In the genomic region with DNA sequence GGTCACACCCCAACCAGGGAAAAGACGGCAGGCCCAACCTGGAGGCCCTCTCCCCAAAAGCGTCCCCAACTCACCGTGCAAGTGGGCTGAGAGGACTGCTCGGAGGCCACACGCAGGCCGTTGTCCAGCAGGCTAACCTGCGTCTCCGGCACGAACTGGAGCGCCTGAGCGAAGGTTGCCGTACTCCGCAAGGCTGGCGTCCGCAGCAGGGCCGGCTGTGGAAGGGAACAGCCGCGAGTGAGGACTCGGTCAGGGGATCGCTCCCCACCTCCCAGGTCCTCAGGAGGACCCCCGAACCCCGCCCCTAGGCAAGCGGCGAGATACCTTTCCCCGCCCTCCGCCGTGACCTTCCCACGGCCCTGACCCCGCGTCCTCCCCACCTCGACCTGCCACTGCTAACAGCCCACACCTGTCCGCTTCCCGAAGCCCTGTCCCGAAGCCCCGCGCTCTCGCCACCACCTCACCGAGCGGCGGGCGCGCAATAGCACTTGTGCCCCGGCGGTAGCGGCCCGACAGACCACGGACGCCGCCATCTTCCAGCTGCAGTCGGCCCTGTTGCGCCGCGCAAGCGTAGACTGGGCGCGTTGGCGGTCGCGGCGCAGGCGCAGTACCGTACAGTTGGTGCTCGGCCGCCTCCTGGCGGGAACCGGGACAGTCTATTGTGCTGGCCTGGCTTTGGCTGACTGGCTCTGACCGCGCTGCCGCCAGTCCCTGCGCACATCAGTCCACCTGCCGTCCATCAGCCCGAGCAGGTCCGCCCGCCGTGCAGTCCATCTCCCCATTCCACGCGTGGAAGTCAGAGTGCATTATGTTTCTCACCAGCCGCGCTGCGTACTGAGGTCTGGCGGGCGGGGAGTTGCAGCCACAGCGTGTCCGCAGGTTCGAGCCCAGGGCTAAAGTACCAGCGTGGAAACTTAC, we compare ENCODE assay signal across 1 cellular context.
TF ChIP-seq lines count a peak whose summit lies in the region.

A gene (minus strand): TSS at position 559 of the 918 bp plus-strand sequence. CDS start 26 bp downstream, at position 533.

TF ChIP-seq in HepG2, 621 proteins besides CTCF, POLR2A, EP300 and RAD21 (continued from another document and continues in another):
- TF ChIP-seq, protein P1, sequence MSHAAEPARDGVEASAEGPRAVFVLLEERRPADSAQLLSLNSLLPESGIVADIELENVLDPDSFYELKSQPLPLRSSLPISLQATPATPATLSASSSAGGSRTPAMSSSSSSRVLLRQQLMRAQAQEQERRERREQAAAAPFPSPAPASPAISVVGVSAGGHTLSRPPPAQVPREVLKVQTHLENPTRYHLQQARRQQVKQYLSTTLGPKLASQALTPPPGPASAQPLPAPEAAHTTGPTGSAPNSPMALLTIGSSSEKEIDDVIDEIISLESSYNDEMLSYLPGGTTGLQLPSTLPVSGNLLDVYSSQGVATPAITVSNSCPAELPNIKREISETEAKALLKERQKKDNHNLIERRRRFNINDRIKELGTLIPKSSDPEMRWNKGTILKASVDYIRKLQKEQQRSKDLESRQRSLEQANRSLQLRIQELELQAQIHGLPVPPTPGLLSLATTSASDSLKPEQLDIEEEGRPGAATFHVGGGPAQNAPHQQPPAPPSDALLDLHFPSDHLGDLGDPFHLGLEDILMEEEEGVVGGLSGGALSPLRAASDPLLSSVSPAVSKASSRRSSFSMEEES (CRISPR knock-in tag; IDR thresholded peaks at IDR 0.05) = 0 out of 2 replicates have a peak, but pooled peaks have one; percentile 13
- no peak for TF ChIP-seq KDM6A (CRISPR knock-in tag; IDR thresholded peaks at IDR 0.05; ENCODE audit: low read depth)
- TF ChIP-seq JARID2 (CRISPR knock-in tag; IDR thresholded peaks at IDR 0.05; ENCODE audit: insufficient replicate concordance) = peak; percentile 45
- TF ChIP-seq ZNF296 (CRISPR knock-in tag; conservative IDR thresholded peaks at IDR 0.05) = peak; percentile 49; the same call in 1 of the 2 replicates
- TF ChIP-seq, protein P2, sequence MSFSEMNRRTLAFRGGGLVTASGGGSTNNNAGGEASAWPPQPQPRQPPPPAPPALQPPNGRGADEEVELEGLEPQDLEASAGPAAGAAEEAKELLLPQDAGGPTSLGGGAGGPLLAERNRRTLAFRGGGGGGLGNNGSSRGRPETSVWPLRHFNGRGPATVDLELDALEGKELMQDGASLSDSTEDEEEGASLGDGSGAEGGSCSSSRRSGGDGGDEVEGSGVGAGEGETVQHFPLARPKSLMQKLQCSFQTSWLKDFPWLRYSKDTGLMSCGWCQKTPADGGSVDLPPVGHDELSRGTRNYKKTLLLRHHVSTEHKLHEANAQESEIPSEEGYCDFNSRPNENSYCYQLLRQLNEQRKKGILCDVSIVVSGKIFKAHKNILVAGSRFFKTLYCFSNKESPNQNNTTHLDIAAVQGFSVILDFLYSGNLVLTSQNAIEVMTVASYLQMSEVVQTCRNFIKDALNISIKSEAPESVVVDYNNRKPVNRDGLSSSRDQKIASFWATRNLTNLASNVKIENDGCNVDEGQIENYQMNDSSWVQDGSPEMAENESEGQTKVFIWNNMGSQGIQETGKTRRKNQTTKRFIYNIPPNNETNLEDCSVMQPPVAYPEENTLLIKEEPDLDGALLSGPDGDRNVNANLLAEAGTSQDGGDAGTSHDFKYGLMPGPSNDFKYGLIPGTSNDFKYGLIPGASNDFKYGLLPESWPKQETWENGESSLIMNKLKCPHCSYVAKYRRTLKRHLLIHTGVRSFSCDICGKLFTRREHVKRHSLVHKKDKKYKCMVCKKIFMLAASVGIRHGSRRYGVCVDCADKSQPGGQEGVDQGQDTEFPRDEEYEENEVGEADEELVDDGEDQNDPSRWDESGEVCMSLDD (CRISPR knock-in tag; IDR thresholded peaks at IDR 0.05; ENCODE audit: borderline replicate concordance) = peak; percentile 67; the same call in 1 of the 2 replicates
- TF ChIP-seq ZFP36L1 (CRISPR knock-in tag; IDR thresholded peaks at IDR 0.05) = peak; percentile 83
- TF ChIP-seq, protein P3, sequence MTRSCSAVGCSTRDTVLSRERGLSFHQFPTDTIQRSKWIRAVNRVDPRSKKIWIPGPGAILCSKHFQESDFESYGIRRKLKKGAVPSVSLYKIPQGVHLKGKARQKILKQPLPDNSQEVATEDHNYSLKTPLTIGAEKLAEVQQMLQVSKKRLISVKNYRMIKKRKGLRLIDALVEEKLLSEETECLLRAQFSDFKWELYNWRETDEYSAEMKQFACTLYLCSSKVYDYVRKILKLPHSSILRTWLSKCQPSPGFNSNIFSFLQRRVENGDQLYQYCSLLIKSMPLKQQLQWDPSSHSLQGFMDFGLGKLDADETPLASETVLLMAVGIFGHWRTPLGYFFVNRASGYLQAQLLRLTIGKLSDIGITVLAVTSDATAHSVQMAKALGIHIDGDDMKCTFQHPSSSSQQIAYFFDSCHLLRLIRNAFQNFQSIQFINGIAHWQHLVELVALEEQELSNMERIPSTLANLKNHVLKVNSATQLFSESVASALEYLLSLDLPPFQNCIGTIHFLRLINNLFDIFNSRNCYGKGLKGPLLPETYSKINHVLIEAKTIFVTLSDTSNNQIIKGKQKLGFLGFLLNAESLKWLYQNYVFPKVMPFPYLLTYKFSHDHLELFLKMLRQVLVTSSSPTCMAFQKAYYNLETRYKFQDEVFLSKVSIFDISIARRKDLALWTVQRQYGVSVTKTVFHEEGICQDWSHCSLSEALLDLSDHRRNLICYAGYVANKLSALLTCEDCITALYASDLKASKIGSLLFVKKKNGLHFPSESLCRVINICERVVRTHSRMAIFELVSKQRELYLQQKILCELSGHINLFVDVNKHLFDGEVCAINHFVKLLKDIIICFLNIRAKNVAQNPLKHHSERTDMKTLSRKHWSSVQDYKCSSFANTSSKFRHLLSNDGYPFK (CRISPR knock-in tag; IDR thresholded peaks at IDR 0.05; ENCODE audit: borderline replicate concordance) = peak; percentile 86; the same call in 1 of the 2 replicates
- TF ChIP-seq, protein P4, sequence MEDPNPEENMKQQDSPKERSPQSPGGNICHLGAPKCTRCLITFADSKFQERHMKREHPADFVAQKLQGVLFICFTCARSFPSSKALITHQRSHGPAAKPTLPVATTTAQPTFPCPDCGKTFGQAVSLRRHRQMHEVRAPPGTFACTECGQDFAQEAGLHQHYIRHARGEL (CRISPR knock-in tag; IDR thresholded peaks at IDR 0.05) = peak; percentile 85; the same call in 1 of the 2 replicates
- no peak for TF ChIP-seq POLR2AphosphoS2 (IDR thresholded peaks at IDR 0.05; ENCODE audit: low read depth, low read length)
- TF ChIP-seq ISX (CRISPR knock-in tag; conservative IDR thresholded peaks at IDR 0.05) = no peak
- TF ChIP-seq NFIC (IDR thresholded peaks at IDR 0.05; ENCODE audit: low read length) = no peak
- no peak for TF ChIP-seq PCBP2 (optimal IDR thresholded peaks at IDR 0.05; ENCODE audit: low read depth, low read length, poor library complexity, severe bottlenecking)
- peak; percentile 80; the same call in 1 of the 2 replicates for TF ChIP-seq MYC (CRISPR knock-in tag; IDR thresholded peaks at IDR 0.05; ENCODE audit: borderline replicate concordance)
- peak; percentile 90 for TF ChIP-seq KDM2A (CRISPR knock-in tag; IDR thresholded peaks at IDR 0.05; ENCODE audit: borderline replicate concordance, low read depth)
- TF ChIP-seq CHD2 (IDR thresholded peaks at IDR 0.05; ENCODE audit: low read depth, low read length) = no peak
- TF ChIP-seq PHF8 (CRISPR knock-in tag; IDR thresholded peaks at IDR 0.05) = peak; percentile 99
- TF ChIP-seq, protein P5, sequence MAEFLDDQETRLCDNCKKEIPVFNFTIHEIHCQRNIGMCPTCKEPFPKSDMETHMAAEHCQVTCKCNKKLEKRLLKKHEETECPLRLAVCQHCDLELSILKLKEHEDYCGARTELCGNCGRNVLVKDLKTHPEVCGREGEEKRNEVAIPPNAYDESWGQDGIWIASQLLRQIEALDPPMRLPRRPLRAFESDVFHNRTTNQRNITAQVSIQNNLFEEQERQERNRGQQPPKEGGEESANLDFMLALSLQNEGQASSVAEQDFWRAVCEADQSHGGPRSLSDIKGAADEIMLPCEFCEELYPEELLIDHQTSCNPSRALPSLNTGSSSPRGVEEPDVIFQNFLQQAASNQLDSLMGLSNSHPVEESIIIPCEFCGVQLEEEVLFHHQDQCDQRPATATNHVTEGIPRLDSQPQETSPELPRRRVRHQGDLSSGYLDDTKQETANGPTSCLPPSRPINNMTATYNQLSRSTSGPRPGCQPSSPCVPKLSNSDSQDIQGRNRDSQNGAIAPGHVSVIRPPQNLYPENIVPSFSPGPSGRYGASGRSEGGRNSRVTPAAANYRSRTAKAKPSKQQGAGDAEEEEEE (CRISPR knock-in tag; IDR thresholded peaks at IDR 0.05; ENCODE audit: borderline replicate concordance) = peak; percentile 63; the same call in 1 of the 2 replicates
- peak in 1 of 2 experiments; percentile 73; a peak in 2 of 4 replicates for TF ChIP-seq KLF16 (CRISPR knock-in tag; IDR thresholded peaks at IDR 0.05)
- TF ChIP-seq ZSCAN25 (CRISPR knock-in tag; IDR thresholded peaks at IDR 0.05) = peak; percentile 61; the same call in 1 of the 2 replicates
- TF ChIP-seq ZNF33A (CRISPR knock-in tag; IDR thresholded peaks at IDR 0.05; ENCODE audit: borderline replicate concordance) = peak; percentile 26; the same call in 1 of the 2 replicates
- TF ChIP-seq MED1 (CRISPR knock-in tag; IDR thresholded peaks at IDR 0.05) = peak; percentile 84
- 0 out of 2 replicates have a peak, but pooled peaks have one; percentile 69 for TF ChIP-seq ZNF34 (CRISPR knock-in tag; IDR thresholded peaks at IDR 0.05; ENCODE audit: borderline replicate concordance)
- peak; percentile 86 for TF ChIP-seq POGZ (CRISPR knock-in tag; IDR thresholded peaks at IDR 0.05)
- TF ChIP-seq ZNF761 (CRISPR knock-in tag; conservative IDR thresholded peaks at IDR 0.05) = peak; percentile 86
- TF ChIP-seq ZNF143 (CRISPR knock-in tag; IDR thresholded peaks at IDR 0.05) = no peak
- TF ChIP-seq, protein P6, sequence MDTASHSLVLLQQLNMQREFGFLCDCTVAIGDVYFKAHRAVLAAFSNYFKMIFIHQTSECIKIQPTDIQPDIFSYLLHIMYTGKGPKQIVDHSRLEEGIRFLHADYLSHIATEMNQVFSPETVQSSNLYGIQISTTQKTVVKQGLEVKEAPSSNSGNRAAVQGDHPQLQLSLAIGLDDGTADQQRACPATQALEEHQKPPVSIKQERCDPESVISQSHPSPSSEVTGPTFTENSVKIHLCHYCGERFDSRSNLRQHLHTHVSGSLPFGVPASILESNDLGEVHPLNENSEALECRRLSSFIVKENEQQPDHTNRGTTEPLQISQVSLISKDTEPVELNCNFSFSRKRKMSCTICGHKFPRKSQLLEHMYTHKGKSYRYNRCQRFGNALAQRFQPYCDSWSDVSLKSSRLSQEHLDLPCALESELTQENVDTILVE (CRISPR knock-in tag; IDR thresholded peaks at IDR 0.05) = no peak; the same call in none of the 2 replicates
- 0 out of 2 replicates have a peak, but pooled peaks have one; percentile 23 for TF ChIP-seq PAX8 (CRISPR knock-in tag; IDR thresholded peaks at IDR 0.05; ENCODE audit: borderline replicate concordance)
- TF ChIP-seq, protein P7, sequence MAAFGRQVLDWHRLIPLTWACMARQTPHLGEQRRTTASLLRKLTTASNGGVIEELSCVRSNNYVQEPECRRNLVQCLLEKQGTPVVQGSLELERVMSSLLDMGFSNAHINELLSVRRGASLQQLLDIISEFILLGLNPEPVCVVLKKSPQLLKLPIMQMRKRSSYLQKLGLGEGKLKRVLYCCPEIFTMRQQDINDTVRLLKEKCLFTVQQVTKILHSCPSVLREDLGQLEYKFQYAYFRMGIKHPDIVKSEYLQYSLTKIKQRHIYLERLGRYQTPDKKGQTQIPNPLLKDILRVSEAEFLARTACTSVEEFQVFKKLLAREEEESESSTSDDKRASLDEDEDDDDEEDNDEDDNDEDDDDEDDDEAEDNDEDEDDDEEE (CRISPR knock-in tag; IDR thresholded peaks at IDR 0.05) = peak; percentile 44
- peak; percentile 71 for TF ChIP-seq RXRA (CRISPR knock-in tag; IDR thresholded peaks at IDR 0.05)
- TF ChIP-seq FOXA3 (CRISPR knock-in tag; IDR thresholded peaks at IDR 0.05) = no peak
- TF ChIP-seq HOXA3 (CRISPR knock-in tag; IDR thresholded peaks at IDR 0.05) = peak; percentile 96
- no peak; the same call in 1 of the 2 replicates for TF ChIP-seq CREM (IDR thresholded peaks at IDR 0.05)
- TF ChIP-seq CREM (CRISPR knock-in tag; IDR thresholded peaks at IDR 0.05) = no peak
